Comparison of ENCODE assay signal across 2 cellular contexts in the genomic region with DNA sequence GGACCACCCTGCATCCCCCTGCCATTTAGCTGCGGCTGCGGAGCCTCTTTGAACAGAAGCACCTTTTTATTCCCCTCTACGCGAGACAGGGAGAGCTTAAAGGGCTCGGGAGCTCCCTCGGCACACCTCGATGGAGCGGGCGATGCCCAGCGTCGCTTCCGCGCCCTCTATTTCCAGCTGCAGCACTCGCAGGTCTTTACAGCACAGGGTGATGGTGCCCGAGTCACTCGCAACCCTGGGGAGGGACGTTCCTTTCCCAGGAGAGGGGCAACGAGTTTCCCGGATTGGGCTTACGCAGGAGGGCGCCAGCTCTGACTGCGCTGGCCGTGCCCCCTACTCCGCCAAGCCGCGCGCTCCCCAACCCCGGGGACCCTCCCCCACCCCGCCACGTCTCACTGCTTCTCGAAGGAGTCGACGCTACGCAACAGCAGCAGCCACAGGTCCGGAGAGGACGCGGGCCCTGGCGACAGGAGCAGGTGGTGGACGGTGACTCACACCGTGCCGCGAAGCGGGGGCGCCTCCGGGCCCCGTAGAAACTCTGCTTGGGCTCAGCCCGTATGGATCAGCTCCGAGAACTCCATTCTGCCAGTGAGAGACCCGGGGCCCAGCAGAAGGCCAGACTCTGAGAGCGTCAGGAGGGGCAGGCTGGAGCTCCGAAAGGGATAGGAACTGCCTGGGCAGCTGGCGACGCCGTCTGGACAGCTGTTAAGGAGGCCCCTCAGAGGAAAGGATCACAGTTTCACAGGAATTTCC.
TF ChIP-seq lines count a peak whose summit lies in the region.

No MANE protein-coding gene starts in this region.

TF ChIP-seq in SK-N-SH treated with all-trans-retinoic acid at 6 μM for 48 hours, 23 proteins besides CTCF, POLR2A, EP300 and RAD21 (continued from another document):
- TF ChIP-seq, protein P1, sequence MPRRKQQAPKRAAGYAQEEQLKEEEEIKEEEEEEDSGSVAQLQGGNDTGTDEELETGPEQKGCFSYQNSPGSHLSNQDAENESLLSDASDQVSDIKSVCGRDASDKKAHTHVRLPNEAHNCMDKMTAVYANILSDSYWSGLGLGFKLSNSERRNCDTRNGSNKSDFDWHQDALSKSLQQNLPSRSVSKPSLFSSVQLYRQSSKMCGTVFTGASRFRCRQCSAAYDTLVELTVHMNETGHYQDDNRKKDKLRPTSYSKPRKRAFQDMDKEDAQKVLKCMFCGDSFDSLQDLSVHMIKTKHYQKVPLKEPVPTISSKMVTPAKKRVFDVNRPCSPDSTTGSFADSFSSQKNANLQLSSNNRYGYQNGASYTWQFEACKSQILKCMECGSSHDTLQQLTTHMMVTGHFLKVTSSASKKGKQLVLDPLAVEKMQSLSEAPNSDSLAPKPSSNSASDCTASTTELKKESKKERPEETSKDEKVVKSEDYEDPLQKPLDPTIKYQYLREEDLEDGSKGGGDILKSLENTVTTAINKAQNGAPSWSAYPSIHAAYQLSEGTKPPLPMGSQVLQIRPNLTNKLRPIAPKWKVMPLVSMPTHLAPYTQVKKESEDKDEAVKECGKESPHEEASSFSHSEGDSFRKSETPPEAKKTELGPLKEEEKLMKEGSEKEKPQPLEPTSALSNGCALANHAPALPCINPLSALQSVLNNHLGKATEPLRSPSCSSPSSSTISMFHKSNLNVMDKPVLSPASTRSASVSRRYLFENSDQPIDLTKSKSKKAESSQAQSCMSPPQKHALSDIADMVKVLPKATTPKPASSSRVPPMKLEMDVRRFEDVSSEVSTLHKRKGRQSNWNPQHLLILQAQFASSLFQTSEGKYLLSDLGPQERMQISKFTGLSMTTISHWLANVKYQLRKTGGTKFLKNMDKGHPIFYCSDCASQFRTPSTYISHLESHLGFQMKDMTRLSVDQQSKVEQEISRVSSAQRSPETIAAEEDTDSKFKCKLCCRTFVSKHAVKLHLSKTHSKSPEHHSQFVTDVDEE (CRISPR knock-in tag; IDR thresholded peaks at IDR 0.05), result no peak
- TF ChIP-seq ZNF565 (CRISPR knock-in tag; conservative IDR thresholded peaks at IDR 0.05; ENCODE audit: low read depth) (no peak), TOX (CRISPR knock-in tag; IDR thresholded peaks at IDR 0.05; ENCODE audit: borderline replicate concordance) (no peak), OSR1 (CRISPR knock-in tag; IDR thresholded peaks at IDR 0.05) (no peak), ZNF70 (CRISPR knock-in tag; IDR thresholded peaks at IDR 0.05) (no peak), GLIS3 (CRISPR knock-in tag; IDR thresholded peaks at IDR 0.05) (no peak), ARNTL (CRISPR knock-in tag; IDR thresholded peaks at IDR 0.05; ENCODE audit: borderline replicate concordance, low read depth) (no peak)
- TF ChIP-seq, protein P2, sequence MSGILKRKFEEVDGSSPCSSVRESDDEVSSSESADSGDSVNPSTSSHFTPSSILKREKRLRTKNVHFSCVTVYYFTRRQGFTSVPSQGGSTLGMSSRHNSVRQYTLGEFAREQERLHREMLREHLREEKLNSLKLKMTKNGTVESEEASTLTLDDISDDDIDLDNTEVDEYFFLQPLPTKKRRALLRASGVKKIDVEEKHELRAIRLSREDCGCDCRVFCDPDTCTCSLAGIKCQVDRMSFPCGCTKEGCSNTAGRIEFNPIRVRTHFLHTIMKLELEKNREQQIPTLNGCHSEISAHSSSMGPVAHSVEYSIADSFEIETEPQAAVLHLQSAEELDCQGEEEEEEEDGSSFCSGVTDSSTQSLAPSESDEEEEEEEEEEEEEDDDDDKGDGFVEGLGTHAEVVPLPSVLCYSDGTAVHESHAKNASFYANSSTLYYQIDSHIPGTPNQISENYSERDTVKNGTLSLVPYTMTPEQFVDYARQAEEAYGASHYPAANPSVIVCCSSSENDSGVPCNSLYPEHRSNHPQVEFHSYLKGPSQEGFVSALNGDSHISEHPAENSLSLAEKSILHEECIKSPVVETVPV (CRISPR knock-in tag; IDR thresholded peaks at IDR 0.05), result no peak
- TF ChIP-seq, protein P3, sequence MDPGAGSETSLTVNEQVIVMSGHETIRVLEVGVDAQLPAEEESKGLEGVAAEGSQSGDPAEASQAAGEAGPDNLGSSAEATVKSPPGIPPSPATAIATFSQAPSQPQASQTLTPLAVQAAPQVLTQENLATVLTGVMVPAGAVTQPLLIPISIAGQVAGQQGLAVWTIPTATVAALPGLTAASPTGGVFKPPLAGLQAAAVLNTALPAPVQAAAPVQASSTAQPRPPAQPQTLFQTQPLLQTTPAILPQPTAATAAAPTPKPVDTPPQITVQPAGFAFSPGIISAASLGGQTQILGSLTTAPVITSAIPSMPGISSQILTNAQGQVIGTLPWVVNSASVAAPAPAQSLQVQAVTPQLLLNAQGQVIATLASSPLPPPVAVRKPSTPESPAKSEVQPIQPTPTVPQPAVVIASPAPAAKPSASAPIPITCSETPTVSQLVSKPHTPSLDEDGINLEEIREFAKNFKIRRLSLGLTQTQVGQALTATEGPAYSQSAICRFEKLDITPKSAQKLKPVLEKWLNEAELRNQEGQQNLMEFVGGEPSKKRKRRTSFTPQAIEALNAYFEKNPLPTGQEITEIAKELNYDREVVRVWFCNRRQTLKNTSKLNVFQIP (CRISPR knock-in tag; IDR thresholded peaks at IDR 0.05; ENCODE audit: borderline replicate concordance, low read depth), result no peak
- TF ChIP-seq, protein P4, sequence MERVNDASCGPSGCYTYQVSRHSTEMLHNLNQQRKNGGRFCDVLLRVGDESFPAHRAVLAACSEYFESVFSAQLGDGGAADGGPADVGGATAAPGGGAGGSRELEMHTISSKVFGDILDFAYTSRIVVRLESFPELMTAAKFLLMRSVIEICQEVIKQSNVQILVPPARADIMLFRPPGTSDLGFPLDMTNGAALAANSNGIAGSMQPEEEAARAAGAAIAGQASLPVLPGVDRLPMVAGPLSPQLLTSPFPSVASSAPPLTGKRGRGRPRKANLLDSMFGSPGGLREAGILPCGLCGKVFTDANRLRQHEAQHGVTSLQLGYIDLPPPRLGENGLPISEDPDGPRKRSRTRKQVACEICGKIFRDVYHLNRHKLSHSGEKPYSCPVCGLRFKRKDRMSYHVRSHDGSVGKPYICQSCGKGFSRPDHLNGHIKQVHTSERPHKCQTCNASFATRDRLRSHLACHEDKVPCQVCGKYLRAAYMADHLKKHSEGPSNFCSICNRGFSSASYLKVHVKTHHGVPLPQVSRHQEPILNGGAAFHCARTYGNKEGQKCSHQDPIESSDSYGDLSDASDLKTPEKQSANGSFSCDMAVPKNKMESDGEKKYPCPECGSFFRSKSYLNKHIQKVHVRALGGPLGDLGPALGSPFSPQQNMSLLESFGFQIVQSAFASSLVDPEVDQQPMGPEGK (CRISPR knock-in tag; IDR thresholded peaks at IDR 0.05; ENCODE audit: borderline replicate concordance), result no peak

TF ChIP-seq in liver, 16 proteins besides CTCF, POLR2A, EP300 and RAD21 (continued from another document):
- TF ChIP-seq, protein P5, sequence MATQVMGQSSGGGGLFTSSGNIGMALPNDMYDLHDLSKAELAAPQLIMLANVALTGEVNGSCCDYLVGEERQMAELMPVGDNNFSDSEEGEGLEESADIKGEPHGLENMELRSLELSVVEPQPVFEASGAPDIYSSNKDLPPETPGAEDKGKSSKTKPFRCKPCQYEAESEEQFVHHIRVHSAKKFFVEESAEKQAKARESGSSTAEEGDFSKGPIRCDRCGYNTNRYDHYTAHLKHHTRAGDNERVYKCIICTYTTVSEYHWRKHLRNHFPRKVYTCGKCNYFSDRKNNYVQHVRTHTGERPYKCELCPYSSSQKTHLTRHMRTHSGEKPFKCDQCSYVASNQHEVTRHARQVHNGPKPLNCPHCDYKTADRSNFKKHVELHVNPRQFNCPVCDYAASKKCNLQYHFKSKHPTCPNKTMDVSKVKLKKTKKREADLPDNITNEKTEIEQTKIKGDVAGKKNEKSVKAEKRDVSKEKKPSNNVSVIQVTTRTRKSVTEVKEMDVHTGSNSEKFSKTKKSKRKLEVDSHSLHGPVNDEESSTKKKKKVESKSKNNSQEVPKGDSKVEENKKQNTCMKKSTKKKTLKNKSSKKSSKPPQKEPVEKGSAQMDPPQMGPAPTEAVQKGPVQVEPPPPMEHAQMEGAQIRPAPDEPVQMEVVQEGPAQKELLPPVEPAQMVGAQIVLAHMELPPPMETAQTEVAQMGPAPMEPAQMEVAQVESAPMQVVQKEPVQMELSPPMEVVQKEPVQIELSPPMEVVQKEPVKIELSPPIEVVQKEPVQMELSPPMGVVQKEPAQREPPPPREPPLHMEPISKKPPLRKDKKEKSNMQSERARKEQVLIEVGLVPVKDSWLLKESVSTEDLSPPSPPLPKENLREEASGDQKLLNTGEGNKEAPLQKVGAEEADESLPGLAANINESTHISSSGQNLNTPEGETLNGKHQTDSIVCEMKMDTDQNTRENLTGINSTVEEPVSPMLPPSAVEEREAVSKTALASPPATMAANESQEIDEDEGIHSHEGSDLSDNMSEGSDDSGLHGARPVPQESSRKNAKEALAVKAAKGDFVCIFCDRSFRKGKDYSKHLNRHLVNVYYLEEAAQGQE (IDR thresholded peaks at IDR 0.05), result no peak
